In the genomic region with DNA sequence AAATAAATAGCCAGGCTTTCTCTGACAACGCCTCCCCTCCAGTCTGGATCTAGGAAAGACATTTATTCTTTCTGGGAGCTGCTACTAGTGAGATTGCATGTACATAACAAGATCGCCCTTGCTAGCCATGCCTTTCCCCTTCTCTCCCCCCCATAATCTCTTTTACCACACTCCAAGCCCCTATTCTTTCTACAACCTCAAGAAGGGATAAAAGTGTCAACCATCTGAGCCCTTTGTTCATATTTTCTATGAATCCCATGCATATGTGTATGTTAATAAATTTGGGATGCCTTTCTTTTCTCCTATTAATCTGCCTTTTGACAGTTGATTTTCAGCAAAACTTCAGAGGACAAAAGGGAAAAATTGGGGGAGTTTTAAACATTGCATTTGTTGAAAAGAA, we compare ENCODE assay signal across 20 cellular contexts.
"Had no signal": no experiment of that assay in that cellular context is flagged by ENCODE, and none has a peak within 500 bp of the region (broad histone marks: within the 10 kb centered on the region; RNA-seq: fewer than 3 reads in every experiment).

No MANE protein-coding gene starts in this region.

- H3K9me3 Mint-ChIP-seq: IgD-negative memory B cell had no signal

- H3K27me3 Mint-ChIP-seq: IgD-negative memory B cell had no signal

- H3K4me1 ChIP-seq: SJSA1 had no signal

- H3K27ac ChIP-seq: KMS-11, SJSA1, SK-N-MC had no signal

- DNase-seq: Kasumi-1, MM.1S, NCI-H1092 treated with DMSO at 0.1 percent for 48 hours, NCI-H1436, NCI-H187, NCI-H2029, NCI-H2081 treated with DMSO at 0.1 percent for 48 hours, NCI-H2171, NCI-H345, NCI-H446 treated with DMSO at 0.1 percent for 48 hours, NCI-H510A treated with DMSO at 0.1 percent for 48 hours, NCI-H526, Right ventricle myocardium superior, RPMI8226, SIG-M5 had no signal

- H3K36me3 Mint-ChIP-seq: IgD-negative memory B cell had no signal

- H3K9ac ChIP-seq: KMS-11 had no signal

- H3K36me3 ChIP-seq: SJSA1 had no signal

- H3K4me2 ChIP-seq: KMS-11 had no signal

- ATAC-seq: K562 had no signal

- H3K4me3 ChIP-seq: K562, SJSA1, SK-N-MC had no signal

- H3K9me3 ChIP-seq: SJSA1 had no signal

- H3K27me3 ChIP-seq: SJSA1 had no signal

- H3K27ac Mint-ChIP-seq: IgD-negative memory B cell had no signal
